1 cellular context compared by ENCODE assay signal in genomic region chr11:64641596-64642417, GRCh38.
TF ChIP-seq lines count a peak whose summit lies in the region.

No MANE protein-coding gene starts in this region.

TF ChIP-seq in neural cell, 6 proteins besides CTCF, POLR2A, EP300 and RAD21:
- TF ChIP-seq SMC3 (conservative IDR thresholded peaks at IDR 0.05; ENCODE audit: poor library complexity) = no peak
- no peak for TF ChIP-seq EZH2 (IDR thresholded peaks at IDR 0.05; ENCODE audit: borderline replicate concordance, insufficient read depth, low read length, poor library complexity, severe bottlenecking)
- TF ChIP-seq REST (IDR thresholded peaks at IDR 0.05; ENCODE audit: borderline replicate concordance) = no peak
- TF ChIP-seq POLR2AphosphoS5 (IDR thresholded peaks at IDR 0.05) = no peak
- no peak for TF ChIP-seq MXI1 (conservative IDR thresholded peaks at IDR 0.05; ENCODE audit: poor library complexity, severe bottlenecking)
- TF ChIP-seq TAF1 (IDR thresholded peaks at IDR 0.05; ENCODE audit: low read depth) = no peak
TF ChIP-seq in neural cell: peak in this region for 0.
